ENCODE assay signal across 9 cellular contexts in the genomic region with DNA sequence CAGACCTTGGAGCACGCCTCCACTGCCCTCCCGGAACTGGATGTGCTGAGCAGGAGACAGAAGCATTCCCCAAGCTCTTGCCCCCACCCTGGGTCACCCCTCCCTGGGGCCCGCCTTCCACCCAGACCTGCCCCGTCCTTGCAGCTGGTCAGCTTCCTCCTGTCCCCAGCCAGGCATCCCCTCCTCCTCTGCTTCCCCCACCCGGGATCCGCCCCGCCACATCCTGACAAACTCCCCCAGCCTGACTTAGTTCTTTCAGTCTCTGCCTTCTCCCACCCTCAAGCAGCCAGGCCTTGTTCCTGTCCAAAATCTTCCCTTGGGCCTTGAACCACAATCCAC. TPM values are rescaled to one million over a fixed set of nuclear protein-coding genes. Genes with fewer than 3 reads are reported as not detected.
DNase-seq lines count a peak whose midpoint lies in the region; ATAC-seq and TF ChIP-seq lines count a peak whose summit lies in the region.
"Had no signal": no experiment of that assay in that cellular context is flagged by ENCODE, and none has a peak within 500 bp of the region (broad histone marks: within the 10 kb centered on the region; RNA-seq: fewer than 3 reads in every experiment).

No MANE protein-coding gene starts in this region.

- H3K36me3 ChIP-seq in esophagus squamous epithelium (no peaks in the 10 kb centered on the region), neural progenitor cell (no peaks in the 10 kb centered on the region)

- no peak for TF ChIP-seq CTCF in esophagus squamous epithelium (IDR thresholded peaks at IDR 0.05)
- TF ChIP-seq CTCF in neural progenitor cell (IDR thresholded peaks at IDR 0.05): no peak

- no peak overlapping the region for H3K4me2 ChIP-seq in neural progenitor cell

- no peak overlapping the region for H2AFZ ChIP-seq in neural progenitor cell (replicated peaks)

- ATAC-seq in activated CD4-positive, CD25-positive, alpha-beta regulatory T cell treated with anti-CD3 and anti-CD28 coated beads, Interleukin-2, amount 50 U/mL, for 24 hours: no peak

- peak overlapping the region; percentile 60 for H3K4me3 Mint-ChIP-seq in neural progenitor cell

- H4K20me1 ChIP-seq in neural progenitor cell (ENCODE audit: low read depth): peaks cover 28% of the 10 kb centered on the region

- peaks cover 29 to 58% (median 37%) of the 10 kb centered on the region in 3 donors for H3K4me1 ChIP-seq in esophagus squamous epithelium
- H3K4me1 ChIP-seq in neural progenitor cell: peaks cover 38% of the 10 kb centered on the region

- no peak overlapping the region for H3K9ac ChIP-seq in neural progenitor cell

- H3K9me3 ChIP-seq in esophagus squamous epithelium: no peaks in the 10 kb centered on the region
- H3K9me3 ChIP-seq in neural progenitor cell (ENCODE audit: low read depth): no peaks in the 10 kb centered on the region

- DNase-seq in Daoy (ENCODE audit: low read depth) (peak; percentile 40), esophagus squamous epithelium (lab: John Stamatoyannopoulos, UW) (no peak), neural progenitor cell (ENCODE audit: low spot score) (peak; percentile 39), occipital lobe (lab: John Stamatoyannopoulos, UW) (no peak), germinal center (ENCODE audit: low spot score) (no peak)
- no peak for DNase-seq in activated CD8-positive, alpha-beta memory T cell treated with anti-CD3 and anti-CD28 coated beads for 24 hours

- no peaks in the 10 kb centered on the region for H3K9me3 Mint-ChIP-seq in neural progenitor cell
- H3K9me3 Mint-ChIP-seq: IgD-negative memory B cell had no signal

- H3K4me3 ChIP-seq in esophagus squamous epithelium (peak overlapping the region in 2 of 4 donors; percentile 2 to 3), neural progenitor cell (no peak overlapping the region)

- H3F3A ChIP-seq in neural progenitor cell (ENCODE audit: low read depth): peaks cover 21% of the 10 kb centered on the region

- H3K79me2 ChIP-seq in neural progenitor cell (ENCODE audit: low read depth): peaks cover 34% of the 10 kb centered on the region

- TF ChIP-seq POLR2A in esophagus squamous epithelium (IDR thresholded peaks at IDR 0.05): peak in 1 of 4 donors; percentile 43

- no peaks in the 10 kb centered on the region for H3K27me3 Mint-ChIP-seq in neural progenitor cell (ENCODE audit: insufficient read depth, low read depth)

- H3K27ac ChIP-seq in esophagus squamous epithelium (peak overlapping the region; percentile 81 to 94 (median 88)), neural progenitor cell (peak overlapping the region; percentile 70)

- WGBS in esophagus squamous epithelium, 2 donors: 16 to 60% methylated on average over 4 to 5 of the region's 7 CpGs

- peaks cover 3% of the 10 kb centered on the region for H3K36me3 Mint-ChIP-seq in neural progenitor cell
- H3K36me3 Mint-ChIP-seq: IgD-negative memory B cell had no signal

- no peaks in the 10 kb centered on the region for H3K27me3 ChIP-seq in esophagus squamous epithelium
- H3K27me3 ChIP-seq in neural progenitor cell: no peaks in the 10 kb centered on the region

- intact Hi-C loops in esophagus squamous epithelium (cut with DNase I): no loop called here

- peaks cover 19% of the 10 kb centered on the region for H3K4me1 Mint-ChIP-seq in neural progenitor cell

- peak overlapping the region; percentile 72 for H3K27ac Mint-ChIP-seq in neural progenitor cell

TF ChIP-seq in PFSK-1, 5 proteins besides CTCF, POLR2A, EP300 and RAD21:
- TF ChIP-seq POLR2AphosphoS5 (IDR thresholded peaks at IDR 0.05; ENCODE audit: low read depth, low read length): peak; percentile 55
- TF ChIP-seq SIN3A (IDR thresholded peaks at IDR 0.05; ENCODE audit: borderline replicate concordance, insufficient read depth, low read length): 0 out of 2 replicates have a peak, but pooled peaks have one; percentile 59
- TF ChIP-seq FOXP2 (optimal IDR thresholded peaks at IDR 0.05; ENCODE audit: borderline replicate concordance, extremely low read depth, extremely low read length, insufficient read depth): peak; percentile 35
- TF ChIP-seq TAF1 (IDR thresholded peaks at IDR 0.05; ENCODE audit: borderline replicate concordance, insufficient read depth, low read length): peak; percentile 39; the same call in 1 of the 2 replicates
- TF ChIP-seq, protein P1, sequence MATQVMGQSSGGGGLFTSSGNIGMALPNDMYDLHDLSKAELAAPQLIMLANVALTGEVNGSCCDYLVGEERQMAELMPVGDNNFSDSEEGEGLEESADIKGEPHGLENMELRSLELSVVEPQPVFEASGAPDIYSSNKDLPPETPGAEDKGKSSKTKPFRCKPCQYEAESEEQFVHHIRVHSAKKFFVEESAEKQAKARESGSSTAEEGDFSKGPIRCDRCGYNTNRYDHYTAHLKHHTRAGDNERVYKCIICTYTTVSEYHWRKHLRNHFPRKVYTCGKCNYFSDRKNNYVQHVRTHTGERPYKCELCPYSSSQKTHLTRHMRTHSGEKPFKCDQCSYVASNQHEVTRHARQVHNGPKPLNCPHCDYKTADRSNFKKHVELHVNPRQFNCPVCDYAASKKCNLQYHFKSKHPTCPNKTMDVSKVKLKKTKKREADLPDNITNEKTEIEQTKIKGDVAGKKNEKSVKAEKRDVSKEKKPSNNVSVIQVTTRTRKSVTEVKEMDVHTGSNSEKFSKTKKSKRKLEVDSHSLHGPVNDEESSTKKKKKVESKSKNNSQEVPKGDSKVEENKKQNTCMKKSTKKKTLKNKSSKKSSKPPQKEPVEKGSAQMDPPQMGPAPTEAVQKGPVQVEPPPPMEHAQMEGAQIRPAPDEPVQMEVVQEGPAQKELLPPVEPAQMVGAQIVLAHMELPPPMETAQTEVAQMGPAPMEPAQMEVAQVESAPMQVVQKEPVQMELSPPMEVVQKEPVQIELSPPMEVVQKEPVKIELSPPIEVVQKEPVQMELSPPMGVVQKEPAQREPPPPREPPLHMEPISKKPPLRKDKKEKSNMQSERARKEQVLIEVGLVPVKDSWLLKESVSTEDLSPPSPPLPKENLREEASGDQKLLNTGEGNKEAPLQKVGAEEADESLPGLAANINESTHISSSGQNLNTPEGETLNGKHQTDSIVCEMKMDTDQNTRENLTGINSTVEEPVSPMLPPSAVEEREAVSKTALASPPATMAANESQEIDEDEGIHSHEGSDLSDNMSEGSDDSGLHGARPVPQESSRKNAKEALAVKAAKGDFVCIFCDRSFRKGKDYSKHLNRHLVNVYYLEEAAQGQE (IDR thresholded peaks at IDR 0.05; ENCODE audit: insufficient read depth in 1 of 2, low read depth in 2 of 2, low read length in 2 of 2): 0 out of 4 replicates have a peak, but pooled peaks of 1 of the 2 experiments have one; percentile 28

RNA-seq across cellular contexts. Expression of gene PLXNB2, which starts 1.1 kb away (rescaled TPM):
- 35.8 and 42.4 TPM in 2 replicates for total RNA-seq in Daoy (2014; rRNA removed; shearing (Covaris generic))
- polyA plus RNA-seq in PFSK-1 (2012; ENCODE audit: insufficient read length, low read depth): 108 TPM
- 100 to 1,000 TPM in 3 of 4 donors, 10 to 100 TPM in 1; 80.9 to 231 (median 129) TPM for total RNA-seq in esophagus squamous epithelium
- 32.4 and 94.1 TPM in 2 replicates for total RNA-seq in neural progenitor cell (ENCODE audit: low replicate concordance)
- 46.0 TPM for total RNA-seq in occipital lobe

RNA-seq across cellular contexts. Expression of gene DENND6B, which starts 18.2 kb away (rescaled TPM):
- 0.09 and 1.3 TPM in 2 replicates for total RNA-seq in Daoy (2014; rRNA removed; shearing (Covaris generic))
- polyA plus RNA-seq in PFSK-1 (2012; ENCODE audit: insufficient read length, low read depth): 6.6 TPM
- 1 to 10 TPM in 3 of 4 donors, under 1 TPM in 1; 0.88 to 3.6 (median 2.9) TPM for total RNA-seq in esophagus squamous epithelium
- total RNA-seq in neural progenitor cell (ENCODE audit: low replicate concordance): 1.0 and 7.8 TPM in 2 replicates
- 16.5 TPM for total RNA-seq in occipital lobe

RNA-seq across cellular contexts. Expression of gene PPP6R2, which starts 34.6 kb away (rescaled TPM):
- 29.3 and 39.1 TPM in 2 replicates for total RNA-seq in Daoy (2014; rRNA removed; shearing (Covaris generic))
- polyA plus RNA-seq in PFSK-1 (2012; ENCODE audit: insufficient read length, low read depth): 55.0 TPM
- total RNA-seq in esophagus squamous epithelium (10 to 100 TPM; 35.6 to 50.8 (median 45.6) TPM), neural progenitor cell (ENCODE audit: low replicate concordance) (32.6 and 65.5 TPM in 2 replicates), occipital lobe (71.7 TPM)

RNA-seq across cellular contexts. Expression of gene MAPK11, which starts 38.4 kb away (rescaled TPM):
- total RNA-seq in Daoy (2014; rRNA removed; shearing (Covaris generic)): 1.3 and 4.8 TPM in 2 replicates
- polyA plus RNA-seq in PFSK-1 (2012; ENCODE audit: insufficient read length, low read depth): 22.5 TPM
- total RNA-seq in esophagus squamous epithelium (1 to 10 TPM; 2.4 to 5.7 (median 3.5) TPM), neural progenitor cell (ENCODE audit: low replicate concordance) (0.37 TPM in 1 of 2 replicates, not detected in the other), occipital lobe (21.8 TPM)

RNA-seq across cellular contexts. Expression of gene MAPK12, which starts 47.1 kb away (rescaled TPM):
- total RNA-seq in Daoy (2014; rRNA removed; shearing (Covaris generic)): 14.6 and 16.9 TPM in 2 replicates
- 79.9 TPM for polyA plus RNA-seq in PFSK-1 (2012; ENCODE audit: insufficient read length, low read depth)
- total RNA-seq in esophagus squamous epithelium (1 to 10 TPM in 3 of 4 donors, under 1 TPM in 1; 0.19 to 6.9 (median 2.3) TPM), neural progenitor cell (ENCODE audit: low replicate concordance) (18.7 and 28.4 TPM in 2 replicates), occipital lobe (11.4 TPM)

Comparison
In these comparisons a context has a peak if more than half of its experiments do, and no peak if none do; other contexts are left out.
1. DNase-seq: peak in Daoy (single experiment) and neural progenitor cell (single experiment); none in esophagus squamous epithelium (single experiment), occipital lobe (single experiment), germinal center (single experiment) and activated CD8-positive, alpha-beta memory T cell treated with anti-CD3 and anti-CD28 coated beads for 24 hours (single experiment).